8 cellular contexts compared by ENCODE assay signal in genomic region chr2:106115250-106115649, GRCh38.
DNase-seq lines count a peak whose midpoint lies in the region; ATAC-seq and TF ChIP-seq lines count a peak whose summit lies in the region.

No MANE protein-coding gene starts in this region.

- TF ChIP-seq CTCF in brain microvascular endothelial cell (IDR thresholded peaks at IDR 0.05; ENCODE audit: low read depth, low read length, missing control alignments) (no peak), mesothelial cell of epicardium (IDR thresholded peaks at IDR 0.05; ENCODE audit: unreplicated experiment) (no peak)

- ATAC-seq in activated CD4-positive, alpha-beta T cell treated with anti-CD3 and anti-CD28 coated beads for 36 hours: peak; percentile 65
- ATAC-seq in stimulated activated effector memory CD8-positive, alpha-beta T cell treated with anti-CD3 and anti-CD28 coated beads, Interleukin-12 subunit alpha, Interleukin-12 subunit beta, amount 100 ng/mL, for 72 hours: peak; percentile 71

- H3K27ac Mint-ChIP-seq in activated CD4-positive, alpha-beta T cell treated with anti-CD3 and anti-CD28 coated beads for 36 hours: no peak overlapping the region
- peak overlapping the region; percentile 82 for H3K27ac Mint-ChIP-seq in stimulated activated effector memory CD8-positive, alpha-beta T cell treated with anti-CD3 and anti-CD28 coated beads, Interleukin-12 subunit alpha, Interleukin-12 subunit beta, amount 100 ng/mL, for 72 hours
- no peak overlapping the region for H3K27ac Mint-ChIP-seq in mesothelial cell of epicardium

- H3K4me1 Mint-ChIP-seq in activated CD4-positive, alpha-beta T cell treated with anti-CD3 and anti-CD28 coated beads for 36 hours: peaks cover 12% of the 10 kb centered on the region
- peaks cover 23% of the 10 kb centered on the region for H3K4me1 Mint-ChIP-seq in stimulated activated effector memory CD8-positive, alpha-beta T cell treated with anti-CD3 and anti-CD28 coated beads, Interleukin-12 subunit alpha, Interleukin-12 subunit beta, amount 100 ng/mL, for 72 hours
- no peaks in the 10 kb centered on the region for H3K4me1 Mint-ChIP-seq in mesothelial cell of epicardium

- CTCF ChIA-PET in activated CD4-positive, alpha-beta T cell treated with anti-CD3 and anti-CD28 coated beads for 36 hours (lab: Charles Lee): interaction anchor here (1.0 kb wide), 1 partner anchor 78 kb away, joined by 3 read pairs; no protein-coding TSS in a partner anchor

- H3K27me3 Mint-ChIP-seq in activated CD4-positive, alpha-beta T cell treated with anti-CD3 and anti-CD28 coated beads for 36 hours: no peaks in the 10 kb centered on the region
- no peaks in the 10 kb centered on the region for H3K27me3 Mint-ChIP-seq in mesothelial cell of epicardium (ENCODE audit: low read depth)

- H3K4me3 Mint-ChIP-seq in activated CD4-positive, alpha-beta T cell treated with anti-CD3 and anti-CD28 coated beads for 36 hours: no peak overlapping the region
- no peak overlapping the region for H3K4me3 Mint-ChIP-seq in stimulated activated effector memory CD8-positive, alpha-beta T cell treated with anti-CD3 and anti-CD28 coated beads, Interleukin-12 subunit alpha, Interleukin-12 subunit beta, amount 100 ng/mL, for 72 hours
- H3K4me3 Mint-ChIP-seq in mesothelial cell of epicardium: no peak overlapping the region

- H3K36me3 ChIP-seq in brain microvascular endothelial cell (replicated peaks): no peaks in the 10 kb centered on the region
- peaks cover 60% of the 10 kb centered on the region for H3K36me3 ChIP-seq in effector memory CD4-positive, alpha-beta T cell (ENCODE audit: control insufficient read depth, insufficient read depth, low read length)

- no peak for DNase-seq in activated CD4-positive, alpha-beta T cell treated with anti-CD3 and anti-CD28 coated beads for 36 hours
- DNase-seq in activated CD4-positive, alpha-beta T cell treated with anti-CD3 and anti-CD28 coated beads, Interleukin-2, amount 50 U/mL, for 1 hour: no peak
- DNase-seq in HT1080 (ENCODE audit: low read depth) (peak; percentile 96), brain microvascular endothelial cell (peak; percentile 80), mesothelial cell of epicardium (ENCODE audit: low spot score in 2 of 2, unreplicated experiment in 2 of 2) (no peak)
- DNase-seq in stimulated activated effector memory CD8-positive, alpha-beta T cell treated with anti-CD3 and anti-CD28 coated beads, Interleukin-12 subunit alpha, Interleukin-12 subunit beta, amount 100 ng/mL, for 72 hours (ENCODE audit: low spot score in 2 of 2): peak in 1 of 2 donors; percentile 48
- DNase-seq in activated effector memory CD4-positive, alpha-beta T cell treated with anti-CD3 and anti-CD28 coated beads, Interleukin-2, amount 50 U/mL, for 16 hours: no peak
- no peak for DNase-seq in effector memory CD4-positive, alpha-beta T cell

- intact Hi-C loops in activated CD4-positive, alpha-beta T cell treated with anti-CD3 and anti-CD28 coated beads for 36 hours (cut with DNase I, micrococcal nuclease): no loop called here

- H3K4me3 ChIP-seq in brain microvascular endothelial cell (ENCODE audit: low read depth, low read length): no peak overlapping the region
- no peak overlapping the region for H3K4me3 ChIP-seq in effector memory CD4-positive, alpha-beta T cell (ENCODE audit: insufficient read depth, low read depth, low read length, poor library complexity, severe bottlenecking)

- peaks cover 9% of the 10 kb centered on the region for H3K36me3 Mint-ChIP-seq in activated CD4-positive, alpha-beta T cell treated with anti-CD3 and anti-CD28 coated beads for 36 hours (ENCODE audit: low read depth)
- peaks cover 26% of the 10 kb centered on the region for H3K36me3 Mint-ChIP-seq in stimulated activated effector memory CD8-positive, alpha-beta T cell treated with anti-CD3 and anti-CD28 coated beads, Interleukin-12 subunit alpha, Interleukin-12 subunit beta, amount 100 ng/mL, for 72 hours
- H3K36me3 Mint-ChIP-seq in mesothelial cell of epicardium: peaks cover 19% of the 10 kb centered on the region

- H3K9me3 Mint-ChIP-seq in activated CD4-positive, alpha-beta T cell treated with anti-CD3 and anti-CD28 coated beads for 36 hours (ENCODE audit: low read depth): no peaks in the 10 kb centered on the region
- H3K9me3 Mint-ChIP-seq in stimulated activated effector memory CD8-positive, alpha-beta T cell treated with anti-CD3 and anti-CD28 coated beads, Interleukin-12 subunit alpha, Interleukin-12 subunit beta, amount 100 ng/mL, for 72 hours: no peaks in the 10 kb centered on the region
- H3K9me3 Mint-ChIP-seq in mesothelial cell of epicardium: no peaks in the 10 kb centered on the region

- POLR2A ChIA-PET in activated CD4-positive, alpha-beta T cell treated with anti-CD3 and anti-CD28 coated beads for 36 hours (lab: Charles Lee): interaction anchor here (0.6 kb wide), 1 partner anchor 557 kb away, joined by 3 read pairs; no protein-coding TSS in a partner anchor

- no peaks in the 10 kb centered on the region for H3K4me1 ChIP-seq in effector memory CD4-positive, alpha-beta T cell (ENCODE audit: control insufficient read depth, insufficient read depth, low read length, poor library complexity, severe bottlenecking)

- in situ Hi-C loops in brain microvascular endothelial cell (cut with HindIII; ENCODE audit: low pct_ligation_motif_present, low sequenced_read_pairs): no loop called here

- no peaks in the 10 kb centered on the region for H3K27me3 ChIP-seq in brain microvascular endothelial cell (replicated peaks)
- no peaks in the 10 kb centered on the region for H3K27me3 ChIP-seq in effector memory CD4-positive, alpha-beta T cell (replicated peaks; ENCODE audit: control insufficient read depth, insufficient read depth, low read length, poor library complexity, severe bottlenecking)

- H3K27ac ChIP-seq in brain microvascular endothelial cell: no peak overlapping the region
- no peak overlapping the region for H3K27ac ChIP-seq in effector memory CD4-positive, alpha-beta T cell (ENCODE audit: insufficient read depth, low read length, poor library complexity, severe bottlenecking)

- H3K9me3 ChIP-seq in effector memory CD4-positive, alpha-beta T cell (ENCODE audit: control insufficient read depth, low read length): no peaks in the 10 kb centered on the region

Comparison
In these comparisons a context has a peak if more than half of its experiments do, and no peak if none do; other contexts are left out.
1. DNase-seq: peak in HT1080 (single experiment) and brain microvascular endothelial cell (single experiment); none in activated CD4-positive, alpha-beta T cell treated with anti-CD3 and anti-CD28 coated beads for 36 hours (single experiment), activated CD4-positive, alpha-beta T cell treated with anti-CD3 and anti-CD28 coated beads, Interleukin-2, amount 50 U/mL, for 1 hour (single experiment), activated effector memory CD4-positive, alpha-beta T cell treated with anti-CD3 and anti-CD28 coated beads, Interleukin-2, amount 50 U/mL, for 16 hours (single experiment), effector memory CD4-positive, alpha-beta T cell (0 of 3) and mesothelial cell of epicardium (0 of 2).